Comparison of ENCODE assay signal across 1 cellular context in genomic region chr7:76166404-76167255, GRCh38.
TF ChIP-seq lines count a peak whose summit lies in the region.

No MANE protein-coding gene starts in this region.

TF ChIP-seq in GM12878, 131 proteins besides CTCF, POLR2A, EP300 and RAD21 (continued from another document):
- TF ChIP-seq ZBTB40 (IDR thresholded peaks at IDR 0.05; ENCODE audit: borderline replicate concordance) (peak; percentile 45; the same call in 1 of the 2 replicates), FOXM1 (IDR thresholded peaks at IDR 0.05; ENCODE audit: low read depth, low read length) (no peak), POLR2AphosphoS5 (IDR thresholded peaks at IDR 0.05; ENCODE audit: low read length) (no peak), RELA (IDR thresholded peaks at IDR 0.05; ENCODE audit: borderline replicate concordance, partially characterized antibody) (no peak), CBX5 (IDR thresholded peaks at IDR 0.05; ENCODE audit: low read depth) (no peak), TCF7 (IDR thresholded peaks at IDR 0.05; ENCODE audit: borderline replicate concordance) (no peak)
TF ChIP-seq in GM12878: peak in this region for 7.
